In genomic region chr19:48837586-48838191, GRCh38 we compare ENCODE assay signal across 11 cellular contexts. TPM values are rescaled to one million over a fixed set of nuclear protein-coding genes. Genes with fewer than 3 reads are reported as not detected.
A peak's percentile ranks its signal among the peaks of the same experiment; 100 is the strongest.
DNase-seq lines count a peak whose midpoint lies in the region; ATAC-seq, FAIRE-seq and TF ChIP-seq lines count a peak whose summit lies in the region.
"Had no signal": no experiment of that assay in that cellular context is flagged by ENCODE, and none has a peak within 500 bp of the region (broad histone marks: within the 10 kb centered on the region; RNA-seq: fewer than 3 reads in every experiment).

No MANE protein-coding gene starts in this region.

- H3K27me3 ChIP-seq in Caco-2 (replicated peaks; ENCODE audit: control insufficient read depth, insufficient read depth, low read length) (no peaks in the 10 kb centered on the region), endodermal cell (ENCODE audit: control insufficient read depth, insufficient read depth, low read length, poor library complexity, severe bottlenecking) (no peaks in the 10 kb centered on the region), trophoblast cell (ENCODE audit: insufficient read depth, low read length) (no peaks in the 10 kb centered on the region)
- H3K27me3 ChIP-seq: SJSA1 had no signal

- no peak overlapping the region for H3K23ac ChIP-seq in trophoblast cell (ENCODE audit: low read length)

- peak overlapping the region; percentile 79 for H3K4me2 ChIP-seq in trophoblast cell (ENCODE audit: low read length)

- peak overlapping the region; percentile 48 for H2AFZ ChIP-seq in trophoblast cell (ENCODE audit: insufficient read depth, low read length, poor library complexity)

- H3K4me3 ChIP-seq in Caco-2 (ENCODE audit: low read depth, low read length) (no peak overlapping the region), endodermal cell (ENCODE audit: low read length) (peak overlapping the region; percentile 93), trophoblast cell (ENCODE audit: low read depth, low read length) (peak overlapping the region; percentile 77)
- H3K4me3 ChIP-seq: HAP-1, SJSA1 had no signal

- 21 to 48% methylated on average over 3 to 14 of the region's 14 CpGs for WGBS in endodermal cell (ENCODE audit: insufficient coverage in 1 of 2, insufficient read length in 1 of 2), 2 experiments
- WGBS in trophoblast cell (ENCODE audit: extremely low coverage, insufficient coverage, insufficient read length): no CpG with 5 or more reads among the region's 14 CpGs

- H4K12ac ChIP-seq in trophoblast cell (ENCODE audit: low read depth, low read length): peak overlapping the region; percentile 49

- DNase-seq in Caco-2: no peak
- peak; percentile 30 for DNase-seq in NCI-H69 (lab: John Stamatoyannopoulos, UW)
- peak; percentile 60 for DNase-seq in endodermal cell
- DNase-seq in trophoblast cell: no peak
- DNase-seq in GM13976 (ENCODE audit: low spot score): no peak
- no peak for DNase-seq in HTR-8/SVneo (ENCODE audit: insufficient read length, low spot score)
- DNase-seq in RPMI8226: no peak

- FAIRE-seq in HTR-8/SVneo (lab: Jason Lieb, UNC): no peak

- H2BK12ac ChIP-seq in trophoblast cell (ENCODE audit: low read length): no peak overlapping the region

- no peak for TF ChIP-seq CTCF in Caco-2 (IDR thresholded peaks at IDR 0.05; ENCODE audit: insufficient read depth in 1 of 2, low read depth in 1 of 2, low read length in 1 of 2, severe bottlenecking in 1 of 2, unreplicated experiment in 1 of 2)
- TF ChIP-seq CTCF in endodermal cell (conservative IDR thresholded peaks at IDR 0.05): no peak
- no peak for TF ChIP-seq CTCF in GM13976 (IDR thresholded peaks at IDR 0.05; ENCODE audit: borderline replicate concordance, control extremely low read depth, extremely low read depth, insufficient read depth, missing control alignments)

- H3K36me3 Mint-ChIP-seq in Caco-2 (ENCODE audit: insufficient read depth, unreplicated experiment) (peaks cover 17% of the 10 kb centered on the region), endodermal cell (ENCODE audit: low read depth) (peaks cover 11% of the 10 kb centered on the region)

- intact Hi-C loops in Caco-2 (cut with micrococcal nuclease; ENCODE audit: unreplicated experiment): loop anchor here (5.0 kb wide), 1 partner anchor 200 kb away; the partner anchor contains the start of gene DBP

- peak overlapping the region; percentile 34 for H3K4me3 Mint-ChIP-seq in Caco-2 (ENCODE audit: unreplicated experiment)
- H3K4me3 Mint-ChIP-seq in endodermal cell: peak overlapping the region; percentile 88

- H3K79me2 ChIP-seq in trophoblast cell (ENCODE audit: control insufficient read depth, insufficient read depth, low read length, poor library complexity): peaks cover 2% of the 10 kb centered on the region

- in situ Hi-C loops in GM13976 (cut with MboI; ENCODE audit: low sequenced_read_pairs, unreplicated experiment): no loop called here

- H3K27ac ChIP-seq in endodermal cell (ENCODE audit: low read depth, low read length) (peak overlapping the region; percentile 61), trophoblast cell (ENCODE audit: low read depth, low read length) (peak overlapping the region; percentile 59)
- H3K27ac ChIP-seq: SJSA1 had no signal

- H2BK5ac ChIP-seq in trophoblast cell (ENCODE audit: low read depth, low read length, poor library complexity): peak overlapping the region; percentile 28

- peaks cover 4% of the 10 kb centered on the region for H3K4me1 Mint-ChIP-seq in Caco-2 (ENCODE audit: low read depth, unreplicated experiment)
- peaks cover 15% of the 10 kb centered on the region for H3K4me1 Mint-ChIP-seq in endodermal cell

- H3K9me3 Mint-ChIP-seq in Caco-2 (ENCODE audit: unreplicated experiment) (no peaks in the 10 kb centered on the region), endodermal cell (no peaks in the 10 kb centered on the region)

- peaks cover 14% of the 10 kb centered on the region for H3K79me1 ChIP-seq in trophoblast cell (ENCODE audit: low read length)

- no peak overlapping the region for H3K18ac ChIP-seq in trophoblast cell (ENCODE audit: low read length)

- H3K14ac ChIP-seq in trophoblast cell (ENCODE audit: low read length): peak overlapping the region; percentile 27

- H2AK5ac ChIP-seq in trophoblast cell (ENCODE audit: low read length): no peak overlapping the region

- H4K91ac ChIP-seq in trophoblast cell (ENCODE audit: low read depth, low read length): peak overlapping the region; percentile 30

- H3K27me3 Mint-ChIP-seq in Caco-2 (ENCODE audit: insufficient read depth, unreplicated experiment) (no peaks in the 10 kb centered on the region), endodermal cell (ENCODE audit: insufficient read depth) (no peaks in the 10 kb centered on the region)

- H3K4ac ChIP-seq in trophoblast cell (ENCODE audit: low read depth, low read length): peak overlapping the region; percentile 35

- no peak for ATAC-seq in GM19397 (IDR thresholded peaks at IDR 0.05; ENCODE audit: unreplicated experiment)

- H2BK120ac ChIP-seq in trophoblast cell (ENCODE audit: insufficient read depth, low read length, poor library complexity): peak overlapping the region; percentile 29

- no peak overlapping the region for H3K27ac Mint-ChIP-seq in Caco-2 (ENCODE audit: unreplicated experiment)
- H3K27ac Mint-ChIP-seq in endodermal cell: peak overlapping the region; percentile 98

- BruUV-seq in Caco-2 (replicated peaks; lab: Mats Ljungman, UMichigan): no TSS peak

- CTCF ChIA-PET in Caco-2 (lab: Charles Lee): interaction anchor here (1.8 to 2.0 kb wide), 3 partner anchors 31 to 49 kb away, joined by 10 to 30 read pairs (median 13); no protein-coding TSS in a partner anchor

- H3K36me3 ChIP-seq in Caco-2 (ENCODE audit: control insufficient read depth, insufficient read depth, low read length) (peaks cover 4% of the 10 kb centered on the region; the same call in 1 of the 2 replicates), endodermal cell (ENCODE audit: control insufficient read depth, insufficient read depth, low read length) (peaks cover 8% of the 10 kb centered on the region), trophoblast cell (ENCODE audit: control insufficient read depth in 1 of 2, insufficient read depth in 2 of 2, low read length in 2 of 2) (peaks cover 5 to 7% of the 10 kb centered on the region in 2 experiments)
- H3K36me3 ChIP-seq: HAP-1, SJSA1 had no signal

- H3K4me1 ChIP-seq in Caco-2: peaks cover 6% of the 10 kb centered on the region; the same call in 1 of the 2 replicates
- no peaks in the 10 kb centered on the region for H3K4me1 ChIP-seq in endodermal cell (ENCODE audit: control insufficient read depth, insufficient read depth, low read length)
- H3K4me1 ChIP-seq in trophoblast cell (ENCODE audit: control insufficient read depth in 1 of 2, insufficient read depth in 2 of 2, low read length in 2 of 2): peaks cover 2% of the 10 kb centered on the region in 2 experiments
- H3K4me1 ChIP-seq: SJSA1 had no signal

- H3K9me3 ChIP-seq in Caco-2 (no peaks in the 10 kb centered on the region), endodermal cell (ENCODE audit: control insufficient read depth, low read length) (no peaks in the 10 kb centered on the region), trophoblast cell (ENCODE audit: insufficient read depth, low read depth, low read length) (no peaks in the 10 kb centered on the region)
- H3K9me3 ChIP-seq: HAP-1, SJSA1 had no signal

- peak overlapping the region; percentile 52 for H4K8ac ChIP-seq in trophoblast cell (ENCODE audit: low read depth, low read length)

- H3K9ac ChIP-seq in endodermal cell (ENCODE audit: extremely low read depth, low read length, poor library complexity, severe bottlenecking) (peak overlapping the region; percentile 6), trophoblast cell (ENCODE audit: low read length) (peak overlapping the region; percentile 86)

- POLR2A ChIA-PET in Caco-2 (lab: Charles Lee): no interaction called here

RNA-seq across cellular contexts. Expression of gene HSD17B14, which starts 1.4 kb away (rescaled TPM):
- total RNA-seq in Caco-2 (2022): 27.8 and 30.8 TPM in 2 replicates
- 10 to 100 TPM; 43.0 to 81.0 TPM for total RNA-seq in endodermal cell
- 20.0 TPM for polyA plus RNA-seq in endodermal cell (2013, experiment 1 of 2)
- 19.0 TPM for polyA plus RNA-seq in endodermal cell (2013, experiment 2 of 2)
- polyA plus RNA-seq in trophoblast cell (2013): 22.2 and 25.7 TPM in 2 replicates
- total RNA-seq: LHCN-M2, SJSA1 had no signal

RNA-seq across cellular contexts. Expression of gene BCAT2, which starts 26.9 kb away (rescaled TPM):
- total RNA-seq in Caco-2 (2022): 106 and 109 TPM in 2 replicates
- 100 to 1,000 TPM in 1 of 2 donors, 10 to 100 TPM in 1; 84.8 to 101 TPM for total RNA-seq in endodermal cell
- 38.8 TPM for polyA plus RNA-seq in endodermal cell (2013, experiment 1 of 2)
- polyA plus RNA-seq in endodermal cell (2013, experiment 2 of 2): 42.3 TPM
- 13.9 and 14.9 TPM in 2 replicates for polyA plus RNA-seq in trophoblast cell (2013)

RNA-seq across cellular contexts. Expression of gene PLEKHA4, which starts 30.7 kb away (rescaled TPM):
- total RNA-seq in Caco-2 (2022) (3.9 and 5.6 TPM in 2 replicates), endodermal cell (1 to 10 TPM; 6.6 to 7.0 TPM)
- polyA plus RNA-seq in endodermal cell (2013, experiment 1 of 2): 19.7 TPM
- polyA plus RNA-seq in endodermal cell (2013, experiment 2 of 2): 15.2 TPM
- 2.9 and 3.3 TPM in 2 replicates for polyA plus RNA-seq in trophoblast cell (2013)

RNA-seq across cellular contexts. Expression of gene PPP1R15A, which starts 34.5 kb away (rescaled TPM):
- total RNA-seq in Caco-2 (2022): 83.3 and 94.7 TPM in 2 replicates
- 10 to 100 TPM; 41.5 to 45.0 TPM for total RNA-seq in endodermal cell
- 33.8 TPM for polyA plus RNA-seq in endodermal cell (2013, experiment 1 of 2)
- 34.1 TPM for polyA plus RNA-seq in endodermal cell (2013, experiment 2 of 2)
- polyA plus RNA-seq in trophoblast cell (2013): 46.6 and 49.6 TPM in 2 replicates

Comparison
In these comparisons a context has a peak if more than half of its experiments do, and no peak if none do; other contexts are left out.
1. DNase-seq: peak in NCI-H69 (single experiment) and endodermal cell (single experiment); none in Caco-2 (0 of 2), trophoblast cell (0 of 2), GM13976 (single experiment), HTR-8/SVneo (single experiment) and RPMI8226 (single experiment).